Comparison of ENCODE assay signal across 21 cellular contexts in genomic region chrX:48579259-48579658, GRCh38. TPM values are rescaled to one million over a fixed set of nuclear protein-coding genes. Genes with fewer than 3 reads are reported as not detected.
A peak's percentile ranks its signal among the peaks of the same experiment; 100 is the strongest.
DNase-seq lines count a peak whose midpoint lies in the region; ATAC-seq and TF ChIP-seq lines count a peak whose summit lies in the region.
"Had no signal": no experiment of that assay in that cellular context is flagged by ENCODE, and none has a peak within 500 bp of the region (broad histone marks: within the 10 kb centered on the region; RNA-seq: fewer than 3 reads in every experiment).

No MANE protein-coding gene starts in this region.

- ATAC-seq in lower lobe of right lung = no peak
- ATAC-seq: activated T-cell treated with anti-CD3 and anti-CD28 coated beads, Interleukin-2, amount 50 U/mL, for 4 hours; body of pancreas; gastrocnemius medialis; left cardiac atrium; T-cell had no signal

- H2AFZ ChIP-seq in Karpas-422 (ENCODE audit: low read length) = no peak overlapping the region

- H3K27me3 ChIP-seq in Karpas-422 (ENCODE audit: low read length) (no peaks in the 10 kb centered on the region), lower lobe of right lung (ENCODE audit: low read depth) (no peaks in the 10 kb centered on the region)
- H3K27me3 ChIP-seq: body of pancreas, gastrocnemius medialis, neutrophil, tibial artery had no signal

- 0 out of 2 replicates have a peak, but pooled peaks cover 5% of the 10 kb centered on the region for H4K20me1 ChIP-seq in Karpas-422 (ENCODE audit: insufficient read depth, low read depth, low read length)

- no peak overlapping the region for H3K4me2 ChIP-seq in Karpas-422 (ENCODE audit: low read depth, low read length, poor library complexity, severe bottlenecking)

- H3K27me3 Mint-ChIP-seq in chondrocyte (ENCODE audit: low read depth) (no peaks in the 10 kb centered on the region), neural crest cell (ENCODE audit: low read depth) (no peaks in the 10 kb centered on the region)
- H3K27me3 Mint-ChIP-seq: activated CD4-positive, alpha-beta memory T cell treated with anti-CD3 and anti-CD28 coated beads for 36 hours; activated naive CD4-positive, alpha-beta T cell treated with anti-CD3 and anti-CD28 coated beads, Interleukin-2, amount 50 U/mL, for 24 hours; T-cell had no signal

- intact Hi-C loops in lower lobe of right lung (cut with DNase I) = no loop called here

- H3K4me3 Mint-ChIP-seq in chondrocyte (ENCODE audit: unreplicated experiment) (no peak overlapping the region), neural crest cell (peak overlapping the region; percentile 44)
- H3K4me3 Mint-ChIP-seq: activated CD4-positive, alpha-beta memory T cell treated with anti-CD3 and anti-CD28 coated beads for 36 hours; activated T-cell treated with anti-CD3 and anti-CD28 coated beads, Interleukin-2, amount 50 U/mL, for 4 hours; T-cell had no signal

- H3K27ac Mint-ChIP-seq in chondrocyte (ENCODE audit: unreplicated experiment) = peak overlapping the region; percentile 2
- no peak overlapping the region for H3K27ac Mint-ChIP-seq in neural crest cell (ENCODE audit: unreplicated experiment)

- no peak overlapping the region for H3K4me3 ChIP-seq in Karpas-422 (ENCODE audit: low read length)
- H3K4me3 ChIP-seq in lower lobe of right lung = no peak overlapping the region
- H3K4me3 ChIP-seq: body of pancreas, gastrocnemius medialis, tibial artery had no signal

- peaks cover 10% of the 10 kb centered on the region for H3K79me2 ChIP-seq in Karpas-422 (ENCODE audit: low read length)

- H3K9me2 ChIP-seq in Karpas-422 (replicated peaks; ENCODE audit: insufficient read depth, low read length) = no peaks in the 10 kb centered on the region

- TF ChIP-seq CTCF in chondrocyte (IDR thresholded peaks at IDR 0.05) (no peak), neural crest cell (conservative IDR thresholded peaks at IDR 0.05) (no peak), lower lobe of right lung (IDR thresholded peaks at IDR 0.05) (no peak)

- peaks cover 14% of the 10 kb centered on the region for H3K4me1 ChIP-seq in Karpas-422 (ENCODE audit: low read length)
- H3K4me1 ChIP-seq in lower lobe of right lung = peaks cover 16% of the 10 kb centered on the region

- H3K36me3 ChIP-seq in Karpas-422 (ENCODE audit: insufficient read depth, low read length) (peaks cover 28% of the 10 kb centered on the region), lower lobe of right lung (peaks cover 48% of the 10 kb centered on the region)

- H3K36me3 Mint-ChIP-seq in chondrocyte (ENCODE audit: low read depth) (peaks cover 20% of the 10 kb centered on the region), neural crest cell (ENCODE audit: low read depth) (peaks cover 20% of the 10 kb centered on the region)

- DNase-seq in DMS 273 (lab: John Stamatoyannopoulos, UW; ENCODE audit: unreplicated experiment) (peak; percentile 45), DMS 273 treated with DMSO at 0.1 percent for 48 hours (lab: John Stamatoyannopoulos, UW) (no peak), Karpas-422 (peak; percentile 50), chondrocyte (ENCODE audit: low spot score) (no peak), neural crest cell (ENCODE audit: low read depth, low spot score) (no peak), NCI-H748 treated with DMSO at 0.1 percent for 48 hours (lab: John Stamatoyannopoulos, UW) (no peak), NCI-H748 (lab: John Stamatoyannopoulos, UW; ENCODE audit: unreplicated experiment) (no peak), lower lobe of right lung (no peak)
- DNase-seq: activated CD4-positive, alpha-beta memory T cell treated with anti-CD3 and anti-CD28 coated beads for 36 hours; activated T-cell treated with anti-CD3 and anti-CD28 coated beads, Interleukin-2, amount 50 U/mL, for 4 hours; body of pancreas; C1 segment of cervical spinal cord; cortex of kidney; gastrocnemius medialis; Kasumi-1; left cardiac atrium; NCI-H1105 treated with DMSO at 0.1 percent for 48 hours; T-cell; tibial artery had no signal

- H3K9ac ChIP-seq in Karpas-422 (ENCODE audit: low read length) = no peak overlapping the region

- peaks cover 23% of the 10 kb centered on the region for H3K4me1 Mint-ChIP-seq in chondrocyte (ENCODE audit: low read depth)
- peaks cover 13% of the 10 kb centered on the region for H3K4me1 Mint-ChIP-seq in neural crest cell

- H3K9me3 ChIP-seq in Karpas-422 (ENCODE audit: low read length) (no peaks in the 10 kb centered on the region), lower lobe of right lung (no peaks in the 10 kb centered on the region)
- H3K9me3 ChIP-seq: body of pancreas, gastrocnemius medialis, neutrophil, tibial artery had no signal

- H3K9me3 Mint-ChIP-seq in chondrocyte (ENCODE audit: low read depth) = peaks cover 4% of the 10 kb centered on the region
- H3K9me3 Mint-ChIP-seq in neural crest cell = no peaks in the 10 kb centered on the region
- H3K9me3 Mint-ChIP-seq: activated CD4-positive, alpha-beta memory T cell treated with anti-CD3 and anti-CD28 coated beads for 36 hours; activated naive CD4-positive, alpha-beta T cell treated with anti-CD3 and anti-CD28 coated beads, Interleukin-2, amount 50 U/mL, for 24 hours; activated T-cell treated with anti-CD3 and anti-CD28 coated beads, Interleukin-2, amount 50 U/mL, for 4 hours; T-cell had no signal

- H3K27ac ChIP-seq in Karpas-422 (ENCODE audit: low read length) (no peak overlapping the region), lower lobe of right lung (no peak overlapping the region)
- H3K27ac ChIP-seq: body of pancreas, gastrocnemius medialis, neutrophil, tibial artery had no signal

RNA-seq across cellular contexts. Expression of gene RBM3, which starts 5.0 kb away (rescaled TPM):
- 176 and 183 TPM in 2 replicates for total RNA-seq in Karpas-422 (2014; rRNA removed; shearing (Covaris generic); ENCODE audit: low replicate concordance)
- total RNA-seq in chondrocyte (224 to 303 TPM (median 283 TPM) in 3 replicates), neural crest cell (248 and 261 TPM in 2 replicates), lower lobe of right lung (157 TPM)

RNA-seq across cellular contexts. Expression of gene WDR13, which starts 18.0 kb away (rescaled TPM):
- 35.5 and 53.4 TPM in 2 replicates for total RNA-seq in Karpas-422 (2014; rRNA removed; shearing (Covaris generic); ENCODE audit: low replicate concordance)
- total RNA-seq in chondrocyte = 87.7 to 92.9 TPM (median 92.3 TPM) in 3 replicates
- total RNA-seq in neural crest cell = 68.8 and 75.3 TPM in 2 replicates
- total RNA-seq in lower lobe of right lung = 125 TPM

RNA-seq across cellular contexts. Expression of gene TBC1D25, which starts 39.7 kb away (rescaled TPM):
- 3.1 and 14.4 TPM in 2 replicates for total RNA-seq in Karpas-422 (2014; rRNA removed; shearing (Covaris generic); ENCODE audit: low replicate concordance)
- total RNA-seq in chondrocyte (15.7 to 18.9 TPM (median 18.8 TPM) in 3 replicates), neural crest cell (9.1 and 12.0 TPM in 2 replicates), lower lobe of right lung (12.0 TPM)

RNA-seq across cellular contexts. Expression of gene EBP, which starts 57.7 kb away (rescaled TPM):
- total RNA-seq in Karpas-422 (2014; rRNA removed; shearing (Covaris generic); ENCODE audit: low replicate concordance) = 50.2 and 90.6 TPM in 2 replicates
- total RNA-seq in chondrocyte (35.2 to 44.4 TPM (median 39.1 TPM) in 3 replicates), neural crest cell (155 and 168 TPM in 2 replicates), lower lobe of right lung (74.0 TPM)

Comparison
In these comparisons a context has a peak if more than half of its experiments do, and no peak if none do; other contexts are left out.
1. DNase-seq: peak in DMS 273 (single experiment) and Karpas-422 (single experiment); none in DMS 273 treated with DMSO at 0.1 percent for 48 hours (single experiment), chondrocyte (single experiment), neural crest cell (single experiment), NCI-H748 treated with DMSO at 0.1 percent for 48 hours (single experiment), NCI-H748 (single experiment) and lower lobe of right lung (single experiment).